8 cellular contexts compared by ENCODE assay signal in the genomic region with DNA sequence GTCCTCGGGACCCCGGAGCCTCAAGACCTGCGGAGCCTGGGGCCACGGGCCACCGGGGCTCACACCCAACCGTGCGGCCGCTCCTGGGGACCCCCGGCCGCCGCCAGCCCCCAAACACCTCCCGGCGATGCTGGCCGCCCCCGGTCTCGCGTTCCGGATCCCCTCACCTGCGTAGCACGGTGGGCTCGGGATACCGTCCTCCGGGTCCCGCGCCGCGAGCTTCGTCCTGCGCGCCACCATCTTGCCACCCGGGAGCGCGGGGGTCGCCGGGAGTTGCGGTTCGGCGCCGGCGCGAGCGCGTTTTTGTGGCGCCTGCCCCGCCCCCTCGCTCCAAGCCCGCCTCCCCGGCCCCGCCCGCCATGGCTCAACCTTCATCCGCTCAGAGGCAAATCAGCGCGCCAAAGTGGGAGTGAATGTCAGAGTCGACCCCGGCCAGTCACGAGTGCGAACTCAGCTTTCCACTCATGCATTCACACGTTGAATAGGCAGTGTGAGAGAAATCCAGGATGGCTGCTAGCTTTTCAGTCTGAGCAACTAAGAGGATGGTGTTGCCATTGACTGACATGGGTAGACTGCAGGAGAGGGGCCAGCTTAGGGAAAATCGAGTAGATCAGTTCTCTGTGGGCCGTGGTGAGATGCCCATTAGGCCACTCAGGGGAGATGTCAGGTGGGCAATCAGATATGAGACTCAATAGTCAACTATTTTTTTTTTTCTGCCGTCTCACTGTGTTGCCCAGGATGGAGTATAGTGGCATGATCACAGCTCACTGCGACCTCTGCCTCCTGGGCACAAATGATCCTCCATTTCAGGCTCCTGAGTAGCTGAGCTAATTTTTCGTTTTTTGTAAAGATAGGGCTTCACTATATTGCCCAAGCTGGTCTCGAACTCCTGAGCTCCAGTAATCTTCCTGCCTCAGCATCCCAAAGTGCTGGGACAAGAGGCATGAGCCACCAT. TPM values are rescaled to one million over a fixed set of nuclear protein-coding genes. Genes with fewer than 3 reads are reported as not detected.
DNase-seq lines count a peak whose midpoint lies in the region; ATAC-seq and TF ChIP-seq lines count a peak whose summit lies in the region.

No MANE protein-coding gene starts in this region.

- H3K4me3 ChIP-seq in choroid plexus epithelial cell (ENCODE audit: low read depth, low read length), result peak overlapping the region; percentile 76

- in situ Hi-C loops in G401 (cut with HindIII; ENCODE audit: low sequenced_read_pairs), result no loop called here

- no peak for TF ChIP-seq CTCF in choroid plexus epithelial cell (conservative IDR thresholded peaks at IDR 0.05; ENCODE audit: low read depth, low read length)

- DNase-seq in G401 (ENCODE audit: low spot score) (peak; percentile 70), NCI-H2196 treated with DMSO at 0.1 percent for 48 hours (lab: John Stamatoyannopoulos, UW; ENCODE audit: unreplicated experiment) (peak; percentile 56), choroid plexus epithelial cell (ENCODE audit: low read depth) (peak; percentile 78), left colon (peak; percentile 66 to 85)
- DNase-seq in activated CD4-positive, alpha-beta T cell treated with anti-CD3 and anti-CD28 coated beads for 24 hours (ENCODE audit: low read depth in 2 of 2), result peak; percentile 78 to 83
- peak; percentile 78 to 82 (median 80) for DNase-seq in stimulated activated CD4-positive, alpha-beta T cell treated with anti-CD3 and anti-CD28 coated beads, Interleukin-1b, Interleukin-23, amount 100 ng/mL, for 24 hours (ENCODE audit: low read depth in 4 of 4, low spot score in 1 of 4)

- peak; percentile 64 for ATAC-seq in HG02763 (IDR thresholded peaks at IDR 0.05; ENCODE audit: unreplicated experiment)
- ATAC-seq in left colon, result peak; percentile 91
- ATAC-seq in GM21526 (IDR thresholded peaks at IDR 0.05; ENCODE audit: low FRiP score, unreplicated experiment), result no peak

- intact Hi-C loops in left colon (cut with DNase I, micrococcal nuclease), result no loop called here

RNA-seq across cellular contexts. Expression of a gene that starts 28.3 kb away (rescaled TPM):
- not detected in 2 replicates for total RNA-seq in G401 (2014; rRNA removed; shearing (Covaris generic))
- under 1 TPM; 0.73 to 0.92 TPM for total RNA-seq in left colon

RNA-seq across cellular contexts. Expression of a gene that starts 32.6 kb away (rescaled TPM):
- 11.1 and 14.7 TPM in 2 replicates for total RNA-seq in G401 (2014; rRNA removed; shearing (Covaris generic))
- 10 to 100 TPM; 48.9 to 61.3 TPM for total RNA-seq in left colon

RNA-seq across cellular contexts. Expression of a gene that starts 58.4 kb away (rescaled TPM):
- not detected in 2 replicates for total RNA-seq in G401 (2014; rRNA removed; shearing (Covaris generic))
- total RNA-seq in left colon, result under 1 TPM; 0.34 to 0.89 TPM
